In genomic region chr3:40511031-40511718, GRCh38 we compare ENCODE assay signal across 19 cellular contexts.
"Had no signal": no experiment of that assay in that cellular context is flagged by ENCODE, and none has a peak within 500 bp of the region (broad histone marks: within the 10 kb centered on the region; RNA-seq: fewer than 3 reads in every experiment).

No MANE protein-coding gene starts in this region.

- ATAC-seq: foreskin keratinocyte; heart left ventricle; naive thymus-derived CD8-positive, alpha-beta T cell; sciatic nerve had no signal

- H3K27ac Mint-ChIP-seq: endodermal cell had no signal

- H3K9me3 Mint-ChIP-seq: naive thymus-derived CD8-positive, alpha-beta T cell had no signal

- H3K27me3 Mint-ChIP-seq: naive thymus-derived CD8-positive, alpha-beta T cell had no signal

- H3K4me3 ChIP-seq: colonic mucosa, heart left ventricle, spleen, suprapubic skin, tibial artery, upper lobe of left lung, vagina had no signal

- DNase-seq: colonic mucosa; dermis blood vessel endothelial cell; effector CD4-positive, alpha-beta T cell; endodermal cell; erythroblast; foreskin keratinocyte; heart left ventricle; naive thymus-derived CD8-positive, alpha-beta T cell; spleen; stimulated activated CD4-positive, alpha-beta T cell treated with anti-CD3 and anti-CD28 coated beads, Interleukin-15, amount 100 ng/mL, for 24 hours; stimulated activated CD4-positive, alpha-beta T cell treated with anti-CD3 and anti-CD28 coated beads, Interleukin-1b, Interleukin-23, amount 100 ng/mL, for 48 hours; stimulated activated CD4-positive, alpha-beta T cell treated with anti-CD3 and anti-CD28 coated beads, Interleukin-4, amount 100 ng/mL, for 4 hours; stimulated activated naive CD4-positive, alpha-beta T cell treated with Interleukin-2 at 50 U/mL for 16 hours; tibial artery; upper lobe of left lung had no signal

- H3K27ac ChIP-seq: colonic mucosa, foreskin keratinocyte, heart left ventricle, neutrophil, spleen, suprapubic skin, tibial artery, upper lobe of left lung, vagina had no signal

- H3K27me3 ChIP-seq: colonic mucosa, foreskin keratinocyte, heart left ventricle, neutrophil, spleen, suprapubic skin, tibial artery, upper lobe of left lung, vagina had no signal

- H3K4me3 Mint-ChIP-seq: endodermal cell; naive thymus-derived CD8-positive, alpha-beta T cell had no signal
